20 cellular contexts compared by ENCODE assay signal in the genomic region with DNA sequence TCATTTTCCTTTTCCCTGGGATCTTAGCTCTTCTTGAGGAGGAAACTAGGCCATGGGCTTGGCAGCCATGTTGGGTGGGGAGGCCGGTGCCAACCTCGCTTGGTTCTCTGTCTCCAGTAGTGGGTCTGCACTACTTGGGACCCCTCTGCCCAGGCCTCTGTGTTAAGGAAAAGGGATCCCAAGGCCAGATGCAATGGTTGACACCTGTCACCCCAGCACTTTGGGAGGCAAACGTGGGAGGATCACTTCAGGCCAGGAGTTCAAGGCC. TPM values are rescaled to one million over a fixed set of nuclear protein-coding genes. Genes with fewer than 3 reads are reported as not detected.
DNase-seq lines count a peak whose midpoint lies in the region; FAIRE-seq and TF ChIP-seq lines count a peak whose summit lies in the region.
"Had no signal": no experiment of that assay in that cellular context is flagged by ENCODE, and none has a peak within 500 bp of the region (broad histone marks: within the 10 kb centered on the region; RNA-seq: fewer than 3 reads in every experiment).

No MANE protein-coding gene starts in this region.

- no peak overlapping the region for H3K27ac Mint-ChIP-seq in activated naive CD4-positive, alpha-beta T cell treated with anti-CD3 and anti-CD28 coated beads, Interleukin-2, amount 50 U/mL, for 24 hours
- H3K27ac Mint-ChIP-seq in CD14-positive monocyte: no peak overlapping the region

- H3K27me3 ChIP-seq in liver (ENCODE audit: control insufficient read depth in 4 of 4, insufficient read depth in 4 of 4, low read length in 3 of 4): no peaks in the 10 kb centered on the region
- H3K27me3 ChIP-seq: adrenal gland, brain microvascular endothelial cell, heart left ventricle, SJCRH30, upper lobe of left lung had no signal

- peak overlapping the region; percentile 86 for H3K27ac ChIP-seq in RWPE1
- peak overlapping the region; percentile 18 to 66 for H3K27ac ChIP-seq in liver (ENCODE audit: low read depth in 1 of 2, low read length in 2 of 2)
- H3K27ac ChIP-seq: brain microvascular endothelial cell, HL-60, SJCRH30 had no signal

- peaks cover 26% of the 10 kb centered on the region for H3K4me1 Mint-ChIP-seq in activated naive CD4-positive, alpha-beta T cell treated with anti-CD3 and anti-CD28 coated beads, Interleukin-2, amount 50 U/mL, for 24 hours
- H3K4me1 Mint-ChIP-seq in CD14-positive monocyte: peaks cover 20% of the 10 kb centered on the region

- H3K4me1 ChIP-seq in liver (ENCODE audit: control insufficient read depth in 4 of 4, insufficient read depth in 4 of 4, low read length in 3 of 4): peaks cover 13 to 83% (median 69%) of the 10 kb centered on the region in 4 donors
- H3K4me1 ChIP-seq: SJCRH30 had no signal

- POLR2A ChIA-PET in RWPE1 (lab: Yijun Ruan, JAX; ENCODE audit: low non-redundant PET): no interaction called here

- CTCF ChIA-PET in RWPE1 (lab: Yijun Ruan, JAX): interaction anchor here (0.6 kb wide), 1 partner anchor 174 kb away, joined by 3 read pairs; no protein-coding TSS in a partner anchor

- no peaks in the 10 kb centered on the region for H3K27me3 Mint-ChIP-seq in activated naive CD4-positive, alpha-beta T cell treated with anti-CD3 and anti-CD28 coated beads, Interleukin-2, amount 50 U/mL, for 24 hours
- no peaks in the 10 kb centered on the region for H3K27me3 Mint-ChIP-seq in CD14-positive monocyte (ENCODE audit: low read depth in 3 of 3)
- H3K27me3 Mint-ChIP-seq: naive B cell had no signal

- intact Hi-C loops in CD14-positive monocyte (cut with micrococcal nuclease): loop anchor here in 1 of 2 donors (5.0 kb wide), 1 partner anchor 157 kb away; no protein-coding TSS in a partner anchor

- DNase-seq in activated naive CD4-positive, alpha-beta T cell treated with anti-CD3 and anti-CD28 coated beads, Interleukin-2, amount 50 U/mL, for 16 hours: no peak
- DNase-seq in RWPE1 (ENCODE audit: low spot score) (no peak), urothelium cell line (ENCODE audit: low spot score) (no peak), CD14-positive monocyte (ENCODE audit: low spot score) (no peak), hepatic stellate cell (ENCODE audit: low spot score) (no peak), NCI-H82 (lab: John Stamatoyannopoulos, UW) (no peak)
- DNase-seq: activated gamma-delta T cell, heart left ventricle, naive B cell, NCI-H2227 treated with DMSO at 0.1 percent for 48 hours had no signal

- H3K36me3 Mint-ChIP-seq in activated naive CD4-positive, alpha-beta T cell treated with anti-CD3 and anti-CD28 coated beads, Interleukin-2, amount 50 U/mL, for 24 hours: peaks cover 2% of the 10 kb centered on the region
- peaks cover 28 to 38% of the 10 kb centered on the region in 2 donors for H3K36me3 Mint-ChIP-seq in CD14-positive monocyte
- H3K36me3 Mint-ChIP-seq: naive B cell had no signal

- no peaks in the 10 kb centered on the region for H3K9me3 ChIP-seq in liver (ENCODE audit: control insufficient read depth in 4 of 4, low read length in 3 of 4)
- H3K9me3 ChIP-seq: adrenal gland, heart left ventricle, SJCRH30, upper lobe of left lung had no signal

- H3K36me3 ChIP-seq in liver (ENCODE audit: control insufficient read depth in 4 of 4, insufficient read depth in 3 of 4, low read depth in 1 of 4, low read length in 3 of 4): peaks cover 0 to 8% (median 2%) of the 10 kb centered on the region in 4 donors

- H3K4me3 Mint-ChIP-seq in activated naive CD4-positive, alpha-beta T cell treated with anti-CD3 and anti-CD28 coated beads, Interleukin-2, amount 50 U/mL, for 24 hours: peak overlapping the region; percentile 44
- H3K4me3 Mint-ChIP-seq in CD14-positive monocyte: no peak overlapping the region

- 67% methylated on average over 3 of the region's 3 CpGs for WGBS in liver

- FAIRE-seq in urothelium cell line (lab: Jason Lieb, UNC): peak; percentile 86
- FAIRE-seq: colon, RCC 7860 had no signal

- no peak for TF ChIP-seq CTCF in RWPE1 (conservative IDR thresholded peaks at IDR 0.05; ENCODE audit: low read depth)
- TF ChIP-seq CTCF in liver (IDR thresholded peaks at IDR 0.05; ENCODE audit: low read depth, low read length, missing input control): no peak
- TF ChIP-seq CTCF in CD14-positive monocyte (IDR thresholded peaks at IDR 0.05): no peak

- no peak overlapping the region for H3K9ac ChIP-seq in liver (ENCODE audit: low read depth in 1 of 2, low read length in 2 of 2)

- H3K4me3 ChIP-seq in liver (ENCODE audit: low read depth in 1 of 3, low read length in 3 of 3): no peak overlapping the region
- H3K4me3 ChIP-seq: adrenal gland, heart left ventricle, SJCRH30, upper lobe of left lung had no signal

- TF ChIP-seq RAD21 in liver (IDR thresholded peaks at IDR 0.05): no peak

- no peaks in the 10 kb centered on the region for H3K9me3 Mint-ChIP-seq in activated naive CD4-positive, alpha-beta T cell treated with anti-CD3 and anti-CD28 coated beads, Interleukin-2, amount 50 U/mL, for 24 hours
- no peaks in the 10 kb centered on the region for H3K9me3 Mint-ChIP-seq in CD14-positive monocyte
- H3K9me3 Mint-ChIP-seq: naive B cell had no signal

TF ChIP-seq in liver, 16 proteins besides CTCF, POLR2A, EP300 and RAD21:
- TF ChIP-seq TAF1 (conservative IDR thresholded peaks at IDR 0.05) (no peak), HNF4G (IDR thresholded peaks at IDR 0.05) (no peak), YY1 (IDR thresholded peaks at IDR 0.05) (no peak), GABPA (IDR thresholded peaks at IDR 0.05 in 1 of 2, conservative IDR thresholded peaks at IDR 0.05 in 1 of 2) (no peak), NR2F2 (IDR thresholded peaks at IDR 0.05) (no peak), JUND (IDR thresholded peaks at IDR 0.05) (no peak), RXRA (IDR thresholded peaks at IDR 0.05) (no peak), SP1 (IDR thresholded peaks at IDR 0.05) (no peak), EGR1 (IDR thresholded peaks at IDR 0.05; ENCODE audit: low read depth in 2 of 2) (no peak), HNF4A (conservative IDR thresholded peaks at IDR 0.05) (no peak), FOXA2 (IDR thresholded peaks at IDR 0.05) (no peak), FOXA1 (IDR thresholded peaks at IDR 0.05) (no peak)
- TF ChIP-seq, protein P1, sequence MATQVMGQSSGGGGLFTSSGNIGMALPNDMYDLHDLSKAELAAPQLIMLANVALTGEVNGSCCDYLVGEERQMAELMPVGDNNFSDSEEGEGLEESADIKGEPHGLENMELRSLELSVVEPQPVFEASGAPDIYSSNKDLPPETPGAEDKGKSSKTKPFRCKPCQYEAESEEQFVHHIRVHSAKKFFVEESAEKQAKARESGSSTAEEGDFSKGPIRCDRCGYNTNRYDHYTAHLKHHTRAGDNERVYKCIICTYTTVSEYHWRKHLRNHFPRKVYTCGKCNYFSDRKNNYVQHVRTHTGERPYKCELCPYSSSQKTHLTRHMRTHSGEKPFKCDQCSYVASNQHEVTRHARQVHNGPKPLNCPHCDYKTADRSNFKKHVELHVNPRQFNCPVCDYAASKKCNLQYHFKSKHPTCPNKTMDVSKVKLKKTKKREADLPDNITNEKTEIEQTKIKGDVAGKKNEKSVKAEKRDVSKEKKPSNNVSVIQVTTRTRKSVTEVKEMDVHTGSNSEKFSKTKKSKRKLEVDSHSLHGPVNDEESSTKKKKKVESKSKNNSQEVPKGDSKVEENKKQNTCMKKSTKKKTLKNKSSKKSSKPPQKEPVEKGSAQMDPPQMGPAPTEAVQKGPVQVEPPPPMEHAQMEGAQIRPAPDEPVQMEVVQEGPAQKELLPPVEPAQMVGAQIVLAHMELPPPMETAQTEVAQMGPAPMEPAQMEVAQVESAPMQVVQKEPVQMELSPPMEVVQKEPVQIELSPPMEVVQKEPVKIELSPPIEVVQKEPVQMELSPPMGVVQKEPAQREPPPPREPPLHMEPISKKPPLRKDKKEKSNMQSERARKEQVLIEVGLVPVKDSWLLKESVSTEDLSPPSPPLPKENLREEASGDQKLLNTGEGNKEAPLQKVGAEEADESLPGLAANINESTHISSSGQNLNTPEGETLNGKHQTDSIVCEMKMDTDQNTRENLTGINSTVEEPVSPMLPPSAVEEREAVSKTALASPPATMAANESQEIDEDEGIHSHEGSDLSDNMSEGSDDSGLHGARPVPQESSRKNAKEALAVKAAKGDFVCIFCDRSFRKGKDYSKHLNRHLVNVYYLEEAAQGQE (IDR thresholded peaks at IDR 0.05): no peak
- TF ChIP-seq, protein P2, sequence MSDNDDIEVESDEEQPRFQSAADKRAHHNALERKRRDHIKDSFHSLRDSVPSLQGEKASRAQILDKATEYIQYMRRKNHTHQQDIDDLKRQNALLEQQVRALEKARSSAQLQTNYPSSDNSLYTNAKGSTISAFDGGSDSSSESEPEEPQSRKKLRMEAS (IDR thresholded peaks at IDR 0.05): no peak
- TF ChIP-seq, protein P3, sequence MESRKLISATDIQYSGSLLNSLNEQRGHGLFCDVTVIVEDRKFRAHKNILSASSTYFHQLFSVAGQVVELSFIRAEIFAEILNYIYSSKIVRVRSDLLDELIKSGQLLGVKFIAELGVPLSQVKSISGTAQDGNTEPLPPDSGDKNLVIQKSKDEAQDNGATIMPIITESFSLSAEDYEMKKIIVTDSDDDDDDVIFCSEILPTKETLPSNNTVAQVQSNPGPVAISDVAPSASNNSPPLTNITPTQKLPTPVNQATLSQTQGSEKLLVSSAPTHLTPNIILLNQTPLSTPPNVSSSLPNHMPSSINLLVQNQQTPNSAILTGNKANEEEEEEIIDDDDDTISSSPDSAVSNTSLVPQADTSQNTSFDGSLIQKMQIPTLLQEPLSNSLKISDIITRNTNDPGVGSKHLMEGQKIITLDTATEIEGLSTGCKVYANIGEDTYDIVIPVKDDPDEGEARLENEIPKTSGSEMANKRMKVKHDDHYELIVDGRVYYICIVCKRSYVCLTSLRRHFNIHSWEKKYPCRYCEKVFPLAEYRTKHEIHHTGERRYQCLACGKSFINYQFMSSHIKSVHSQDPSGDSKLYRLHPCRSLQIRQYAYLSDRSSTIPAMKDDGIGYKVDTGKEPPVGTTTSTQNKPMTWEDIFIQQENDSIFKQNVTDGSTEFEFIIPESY (IDR thresholded peaks at IDR 0.05): no peak
- TF ChIP-seq, protein P4, sequence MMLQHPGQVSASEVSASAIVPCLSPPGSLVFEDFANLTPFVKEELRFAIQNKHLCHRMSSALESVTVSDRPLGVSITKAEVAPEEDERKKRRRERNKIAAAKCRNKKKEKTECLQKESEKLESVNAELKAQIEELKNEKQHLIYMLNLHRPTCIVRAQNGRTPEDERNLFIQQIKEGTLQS (IDR thresholded peaks at IDR 0.05): no peak

RNA-seq across cellular contexts. Expression of a gene that starts 1.9 kb away (rescaled TPM):
- 1 to 10 TPM; 2.9 to 7.7 TPM for total RNA-seq in liver
- polyA plus RNA-seq in liver (10 to 100 TPM in 1 of 2 donors, 1 to 10 TPM in 1; 5.8 to 11.8 TPM), CD14-positive monocyte (1 to 10 TPM in 1 of 2 donors, under 1 TPM in 1; 0.73 to 1.1 TPM)

RNA-seq across cellular contexts. Expression of a gene that starts 12.7 kb away (rescaled TPM):
- 10 to 100 TPM; 26.2 to 32.9 TPM for total RNA-seq in liver
- 10 to 100 TPM; 19.9 to 24.1 TPM for polyA plus RNA-seq in liver
- polyA plus RNA-seq in CD14-positive monocyte: 10 to 100 TPM; 20.1 to 23.5 TPM

RNA-seq across cellular contexts. Expression of a gene that starts 13.8 kb away (rescaled TPM):
- total RNA-seq in liver: 100 to 1,000 TPM in 1 of 2 donors, 10 to 100 TPM in 1; 77.4 to 102 TPM
- polyA plus RNA-seq in liver (10 to 100 TPM; 62.3 to 98.1 TPM), CD14-positive monocyte (10 to 100 TPM; 45.0 to 47.4 TPM)

RNA-seq across cellular contexts. Expression of a gene that starts 21.2 kb away (rescaled TPM):
- not detected for total RNA-seq in liver
- polyA plus RNA-seq in liver (not detected), CD14-positive monocyte (not detected)
- total RNA-seq: left lobe of liver, SJCRH30 had no signal

RNA-seq across cellular contexts. Expression of a gene that starts 49.6 kb away (rescaled TPM):
- total RNA-seq in liver: 10 to 100 TPM; 22.6 to 27.1 TPM
- 1 to 10 TPM; 7.9 to 9.0 TPM for polyA plus RNA-seq in liver
- polyA plus RNA-seq in CD14-positive monocyte: 1 to 10 TPM; 1.2 to 1.4 TPM
